Comparison of ENCODE assay signal across 8 cellular contexts in genomic region chr6:135182120-135182992, GRCh38. TPM values are rescaled to one million over a fixed set of nuclear protein-coding genes. Genes with fewer than 3 reads are reported as not detected.
DNase-seq lines count a peak whose midpoint lies in the region; ATAC-seq, FAIRE-seq and TF ChIP-seq lines count a peak whose summit lies in the region.

No MANE protein-coding gene starts in this region.

- H3K27ac ChIP-seq in SJSA1 (no peak overlapping the region), keratinocyte (ENCODE audit: control insufficient read depth, insufficient read depth, low read length) (no peak overlapping the region)

- ATAC-seq in GM18909 (IDR thresholded peaks at IDR 0.05; ENCODE audit: poor library complexity, unreplicated experiment) (peak; percentile 22), HG03159 (IDR thresholded peaks at IDR 0.05; ENCODE audit: unreplicated experiment) (peak; percentile 8)

- H3K9ac ChIP-seq in keratinocyte (ENCODE audit: control insufficient read depth, extremely low read depth, insufficient read depth, low read length) = peak overlapping the region; percentile 13

- H3K4me3 ChIP-seq in SJSA1 (peak overlapping the region; percentile 11; the same call in 1 of the 2 replicates), keratinocyte (ENCODE audit: control insufficient read depth in 2 of 3, extremely low read depth in 1 of 3, insufficient read depth in 2 of 3, low read depth in 1 of 3, low read length in 3 of 3) (peak overlapping the region; percentile 27 to 80 (median 67))

- H3K9me3 ChIP-seq in SJSA1 (replicated peaks) (0 out of 2 replicates have a peak, but pooled peaks cover 2% of the 10 kb centered on the region), keratinocyte (ENCODE audit: control insufficient read depth, low read depth, low read length) (no peaks in the 10 kb centered on the region)

- H3K4me1 ChIP-seq in SJSA1 (replicated peaks) = peaks cover 23% of the 10 kb centered on the region
- H3K4me1 ChIP-seq in keratinocyte (ENCODE audit: control insufficient read depth, extremely low read depth, insufficient read depth, low read length) = peaks cover 11% of the 10 kb centered on the region

- DNase-seq in AG08396 (ENCODE audit: low spot score) = peak; percentile 17
- DNase-seq in SJSA1 (ENCODE audit: low read depth in 1 of 2, low spot score in 2 of 2) = peak in 1 of 2 experiments; percentile 22
- DNase-seq in astrocyte of the hippocampus (ENCODE audit: low read depth, low spot score) = peak; percentile 45
- DNase-seq in keratinocyte (ENCODE audit: low read depth, low spot score) = no peak
- peak; percentile 42 to 47 for DNase-seq in stimulated activated CD4-positive, alpha-beta T cell treated with anti-CD3 and anti-CD28 coated beads, Interleukin-4, amount 100 ng/mL, for 4 hours
- DNase-seq in OCI-M2 (lab: John Stamatoyannopoulos, UW; ENCODE audit: unreplicated experiment) = no peak

- H3K27me3 ChIP-seq in SJSA1 (replicated peaks) = peaks cover 78% of the 10 kb centered on the region
- peaks cover 24% of the 10 kb centered on the region for H3K27me3 ChIP-seq in keratinocyte (ENCODE audit: control insufficient read depth, extremely low read depth, insufficient read depth, low read length)

- dilution Hi-C loops in keratinocyte (cut with MboI; ENCODE audit: extremely low pct_ligation_motif_present, low sequenced_read_pairs) = no loop called here

- H3K36me3 ChIP-seq in SJSA1 (no peaks in the 10 kb centered on the region), keratinocyte (ENCODE audit: control insufficient read depth in 2 of 2, extremely low read depth in 1 of 2, insufficient read depth in 2 of 2, low read length in 2 of 2) (no peaks in the 10 kb centered on the region)

- H3K79me2 ChIP-seq in keratinocyte (ENCODE audit: control insufficient read depth, insufficient read depth, low read length) = no peaks in the 10 kb centered on the region

- H3K9me1 ChIP-seq in keratinocyte (ENCODE audit: control insufficient read depth, extremely low read depth, insufficient read depth, low read length) = no peaks in the 10 kb centered on the region

- TF ChIP-seq CTCF in keratinocyte (optimal IDR thresholded peaks at IDR 0.05 in 1 of 3, IDR thresholded peaks at IDR 0.05 in 1 of 3, conservative IDR thresholded peaks at IDR 0.05 in 1 of 3; ENCODE audit: extremely low read depth in 1 of 3, insufficient read depth in 2 of 3, low read length in 3 of 3) = no peak

- peak overlapping the region; percentile 70 for H2AFZ ChIP-seq in keratinocyte (ENCODE audit: control insufficient read depth, low read length)

- H4K20me1 ChIP-seq in keratinocyte (ENCODE audit: control insufficient read depth, extremely low read depth, insufficient read depth, low read length) = no peaks in the 10 kb centered on the region

- no peak for FAIRE-seq in keratinocyte (lab: Jason Lieb, UNC)

- peak overlapping the region; percentile 95 for H3K4me2 ChIP-seq in keratinocyte (ENCODE audit: control insufficient read depth, extremely low read depth, insufficient read depth, low read depth, low read length)

RNA-seq across cellular contexts. Expression of gene MYB, which starts 1.2 kb away (rescaled TPM):
- 0.16 TPM in 1 of 2 replicates, not detected in the other for total RNA-seq in SJSA1 (2014; rRNA removed; shearing (Covaris generic))
- 0.04 to 0.06 TPM in 2 of 3 replicates, not detected in the other for polyA plus RNA-seq in keratinocyte
- not detected for polyA plus RNA-seq in keratinocyte (2011; ENCODE audit: low read depth)
- not detected in 2 replicates for polyA plus RNA-seq in keratinocyte (2011; cell fraction: cytosol; rRNA removed)
- not detected in 2 replicates for polyA plus RNA-seq in keratinocyte (2011; cell fraction: nucleus; rRNA removed)
- 0.07 and 0.11 TPM in 2 replicates for polyA plus RNA-seq in keratinocyte (2012; ENCODE audit: low replicate concordance)
- polyA minus RNA-seq in keratinocyte = 0.29 TPM in 1 of 3 replicates, not detected in the others
- polyA minus RNA-seq in keratinocyte (2011; cell fraction: cytosol; rRNA and poly(A)+ RNA removed) = not detected
- not detected in 2 replicates for polyA minus RNA-seq in keratinocyte (2011; cell fraction: nucleus; rRNA and poly(A)+ RNA removed)

Comparison
In these comparisons a context has a peak if more than half of its experiments do, and no peak if none do; other contexts are left out.
1. DNase-seq: peak in AG08396 (single experiment), astrocyte of the hippocampus (single experiment) and stimulated activated CD4-positive, alpha-beta T cell treated with anti-CD3 and anti-CD28 coated beads, Interleukin-4, amount 100 ng/mL, for 4 hours (2 of 2); none in keratinocyte (single experiment) and OCI-M2 (single experiment).